Comparison of ENCODE assay signal across 9 cellular contexts in genomic region chr3:126984391-126985142, GRCh38. TPM values are rescaled to one million over a fixed set of nuclear protein-coding genes. Genes with fewer than 3 reads are reported as not detected.
A peak's percentile ranks its signal among the peaks of the same experiment; 100 is the strongest.
DNase-seq lines count a peak whose midpoint lies in the region; ATAC-seq and TF ChIP-seq lines count a peak whose summit lies in the region.
"Had no signal": no experiment of that assay in that cellular context is flagged by ENCODE, and none has a peak within 500 bp of the region (broad histone marks: within the 10 kb centered on the region; RNA-seq: fewer than 3 reads in every experiment).

No MANE protein-coding gene starts in this region.

- H3K9ac ChIP-seq in fibroblast of lung (ENCODE audit: insufficient read depth, low read length) (peak overlapping the region; percentile 74), rectal smooth muscle tissue (ENCODE audit: low read length) (no peak overlapping the region)

- no peak for ATAC-seq in GM18868 (IDR thresholded peaks at IDR 0.05; ENCODE audit: unreplicated experiment)

- H3K4me1 ChIP-seq in SJSA1 (replicated peaks) (peaks cover 20% of the 10 kb centered on the region), fibroblast of lung (ENCODE audit: control insufficient read depth, extremely low read depth, insufficient read depth, low read length) (peaks cover 5% of the 10 kb centered on the region), rectal smooth muscle tissue (ENCODE audit: control insufficient read depth, insufficient read depth, low read length) (no peaks in the 10 kb centered on the region)

- H3K27ac ChIP-seq in SJSA1, result no peak overlapping the region
- H3K27ac ChIP-seq in fibroblast of lung (ENCODE audit: insufficient read depth, low read length), result peak overlapping the region; percentile 50
- H3K27ac ChIP-seq in rectal smooth muscle tissue (ENCODE audit: low read depth, low read length), result no peak overlapping the region

- no peak for TF ChIP-seq CTCF in fibroblast of lung (conservative IDR thresholded peaks at IDR 0.05 in 1 of 2, IDR thresholded peaks at IDR 0.05 in 1 of 2; ENCODE audit: low read depth in 1 of 2, low read length in 2 of 2)

- H3K9me3 ChIP-seq in SJSA1 (replicated peaks) (no peaks in the 10 kb centered on the region), fibroblast of lung (ENCODE audit: control insufficient read depth, insufficient read depth, low read depth, low read length) (no peaks in the 10 kb centered on the region)

- H3K4me3 ChIP-seq in SJSA1 (peak overlapping the region; percentile 92), fibroblast of lung (replicated peaks in 1 of 4; ENCODE audit: control extremely low read depth in 1 of 4, insufficient read depth in 1 of 4, low read depth in 3 of 4, low read length in 4 of 4) (peak overlapping the region; percentile 57 to 83 (median 60)), rectal smooth muscle tissue (ENCODE audit: low read length) (peak overlapping the region; percentile 73)

- DNase-seq in GM03348 (ENCODE audit: low spot score), result peak; percentile 47
- DNase-seq in SJSA1 (ENCODE audit: low read depth in 1 of 2, low spot score in 2 of 2), result no peak
- no peak for DNase-seq in fibroblast of lung (ENCODE audit: low read depth in 2 of 2)
- DNase-seq in 8988T, result no peak
- DNase-seq in cortex of kidney (lab: John Stamatoyannopoulos, UW), result no peak
- no peak for DNase-seq in NCI-H2107 treated with DMSO at 0.1 percent for 48 hours (lab: John Stamatoyannopoulos, UW; ENCODE audit: unreplicated experiment)
- DNase-seq: NCI-H1048 had no signal

- peaks cover 55% of the 10 kb centered on the region for H3K79me2 ChIP-seq in fibroblast of lung (ENCODE audit: control insufficient read depth, insufficient read depth, low read length)

- H3K27me3 ChIP-seq in SJSA1 (replicated peaks), result no peaks in the 10 kb centered on the region
- H3K27me3 ChIP-seq in fibroblast of lung (ENCODE audit: control insufficient read depth, insufficient read depth, low read length), result peaks cover 4% of the 10 kb centered on the region
- H3K27me3 ChIP-seq in rectal smooth muscle tissue (ENCODE audit: control insufficient read depth, insufficient read depth, low read length), result no peaks in the 10 kb centered on the region

- H3K36me3 ChIP-seq in SJSA1, result peaks cover 20% of the 10 kb centered on the region
- peaks cover 10% of the 10 kb centered on the region for H3K36me3 ChIP-seq in fibroblast of lung (ENCODE audit: control insufficient read depth, insufficient read depth, low read length)
- no peaks in the 10 kb centered on the region for H3K36me3 ChIP-seq in rectal smooth muscle tissue (ENCODE audit: control insufficient read depth, insufficient read depth, low read length)

- H4K20me1 ChIP-seq in fibroblast of lung (ENCODE audit: control insufficient read depth, extremely low read depth, insufficient read depth, low read length), result no peaks in the 10 kb centered on the region

- H3K4me2 ChIP-seq in fibroblast of lung (ENCODE audit: extremely low read depth, insufficient read depth, low read length), result peak overlapping the region; percentile 75

- no peak overlapping the region for H2AFZ ChIP-seq in fibroblast of lung (ENCODE audit: low read length)

RNA-seq across cellular contexts. Expression of gene PLXNA1, which starts 1.7 kb away (rescaled TPM):
- total RNA-seq in SJSA1 (2014; rRNA removed; shearing (Covaris generic)), result 28.7 and 44.4 TPM in 2 replicates
- total RNA-seq in fibroblast of lung, result 36.0 and 48.6 TPM in 2 replicates
- 21.1 and 22.9 TPM in 2 replicates for polyA plus RNA-seq in fibroblast of lung
- 30.2 and 38.0 TPM in 2 replicates for polyA plus RNA-seq in fibroblast of lung (2012)
- 98.1 and 107 TPM in 2 replicates for polyA minus RNA-seq in fibroblast of lung (ENCODE audit: low replicate concordance)
